8 cellular contexts compared by ENCODE assay signal in the genomic region with DNA sequence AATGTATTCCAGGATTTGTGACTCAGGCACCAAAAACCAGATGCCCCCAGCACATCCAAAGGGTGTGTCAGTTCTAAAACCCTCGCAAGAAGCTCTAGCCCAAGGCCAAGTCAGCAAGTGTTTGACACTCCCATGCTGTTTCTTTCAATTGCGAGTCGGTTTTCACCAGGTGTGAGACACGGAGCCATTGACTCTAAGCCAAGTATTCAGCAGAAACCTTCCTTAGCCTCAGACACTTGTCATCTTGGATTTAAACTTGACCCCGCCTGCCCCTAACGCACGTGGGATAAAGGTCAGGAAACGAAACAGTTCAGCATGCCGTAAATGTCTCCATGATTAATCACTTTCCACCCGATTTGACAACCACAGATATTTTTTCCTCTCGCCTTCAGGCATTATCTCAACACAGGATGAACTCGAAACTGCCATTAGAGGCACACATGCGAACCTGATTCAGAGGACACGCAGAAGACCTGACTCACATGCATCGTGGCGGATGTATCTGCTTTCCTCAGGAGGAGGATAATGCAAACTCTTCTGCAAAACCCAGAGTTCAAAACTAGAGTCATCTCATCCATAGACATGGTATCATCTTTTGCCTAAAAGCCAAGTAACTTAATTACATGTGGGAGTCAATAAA.
A peak's percentile ranks its signal among the peaks of the same experiment; 100 is the strongest.
DNase-seq lines count a peak whose midpoint lies in the region; ATAC-seq, FAIRE-seq and TF ChIP-seq lines count a peak whose summit lies in the region.
"Not testable (repeated sequence)": the region's sequence is repeated elsewhere in the genome, so short reads cannot be mapped to it uniquely, and the experiment has no call there.

No MANE protein-coding gene starts in this region.

- not testable (repeated sequence) for TF ChIP-seq CTCF in K562 (IDR thresholded peaks at IDR 0.05 in 2 of 3, conservative IDR thresholded peaks at IDR 0.05 in 1 of 3; ENCODE audit: insufficient read depth in 2 of 3, low read depth in 1 of 3, low read length in 3 of 3); foreskin keratinocyte (conservative IDR thresholded peaks at IDR 0.05)

- not testable (repeated sequence) for H3K27ac ChIP-seq in K562 (ENCODE audit: extremely low read depth, low read depth, low read length); foreskin keratinocyte

- H3K36me3 Mint-ChIP-seq in activated T-cell treated with anti-CD3 and anti-CD28 coated beads, Interleukin-2, amount 50 U/mL, for 24 hours (ENCODE audit: low read depth): not testable (repeated sequence)

- intact Hi-C loops in K562 (cut with micrococcal nuclease): not testable (repeated sequence)

- not testable (repeated sequence) for H4K20me1 ChIP-seq in K562 (replicated peaks; ENCODE audit: control insufficient read depth, insufficient read depth, low read length)

- H2AFZ ChIP-seq in K562 (ENCODE audit: low read depth, low read length): not testable (repeated sequence)

- H3K27me3 ChIP-seq in K562 (ENCODE audit: control insufficient read depth in 2 of 2, insufficient read depth in 2 of 2, low read length in 2 of 2); foreskin keratinocyte: not testable (repeated sequence)

- not testable (repeated sequence) for TF ChIP-seq RAD21 in K562 (CRISPR knock-in tag; conservative IDR thresholded peaks at IDR 0.05 in 1 of 2, IDR thresholded peaks at IDR 0.05 in 1 of 2)

- not testable (repeated sequence) for H3K36me3 ChIP-seq in K562 (ENCODE audit: control insufficient read depth, insufficient read depth, low read length)

- not testable (repeated sequence) for BruUV-seq in K562 (replicated peaks; lab: Mats Ljungman, UMichigan)

- ATAC-seq in K562 (peak; percentile 78), foreskin keratinocyte (peak; percentile 87)
- ATAC-seq in stimulated activated naive CD8-positive, alpha-beta T cell treated with anti-CD3 and anti-CD28 coated beads, Interleukin-15, Interleukin-2, amounts not matched to agents 100 U/mL and 50 U/mL, for 24 hours: peak; percentile 81

- not testable (repeated sequence) for H3K27me3 Mint-ChIP-seq in activated T-cell treated with anti-CD3 and anti-CD28 coated beads, Interleukin-2, amount 50 U/mL, for 24 hours

- peak; percentile 83 for FAIRE-seq in K562 (lab: Jason Lieb, UNC)

- not testable (repeated sequence) for H3K9ac ChIP-seq in K562 (ENCODE audit: insufficient read depth in 1 of 2, low read depth in 2 of 2, low read length in 2 of 2)

- not testable (repeated sequence) for H3K4me1 ChIP-seq in K562 (replicated peaks in 1 of 2; ENCODE audit: control insufficient read depth in 2 of 2, insufficient read depth in 2 of 2, low read length in 2 of 2); foreskin keratinocyte

- H3K4me3 ChIP-seq in K562: not testable (repeated sequence)

- H3K9me1 ChIP-seq in K562 (ENCODE audit: control insufficient read depth, insufficient read depth, low read length): not testable (repeated sequence)

- H3K9me3 Mint-ChIP-seq in activated T-cell treated with anti-CD3 and anti-CD28 coated beads, Interleukin-2, amount 50 U/mL, for 24 hours: not testable (repeated sequence)

- H3K4me3 Mint-ChIP-seq in activated T-cell treated with anti-CD3 and anti-CD28 coated beads, Interleukin-2, amount 50 U/mL, for 24 hours: not testable (repeated sequence)

- not testable (repeated sequence) for H3K4me1 Mint-ChIP-seq in activated T-cell treated with anti-CD3 and anti-CD28 coated beads, Interleukin-2, amount 50 U/mL, for 24 hours (ENCODE audit: low read depth)

- peak overlapping the region; percentile 79 for H3K27ac Mint-ChIP-seq in activated T-cell treated with anti-CD3 and anti-CD28 coated beads, Interleukin-2, amount 50 U/mL, for 24 hours

- 3% methylated on average over 6 of the region's 16 CpGs for WGBS in K562 (ENCODE audit: insufficient coverage, low coverage, missing lambda C conversion rate)

- H3K4me2 ChIP-seq in K562 (ENCODE audit: insufficient read depth, low read length): not testable (repeated sequence)

- CTCF ChIA-PET in K562 (lab: Yijun Ruan, JAX; ENCODE audit: low intra/inter-chr PET ratio): not testable (repeated sequence)

- not testable (repeated sequence) for TF ChIP-seq POLR2A in K562 (conservative IDR thresholded peaks at IDR 0.05)

- H3K79me2 ChIP-seq in K562 (ENCODE audit: control insufficient read depth, insufficient read depth, low read length): not testable (repeated sequence)

- DNase-seq in HT1080 (ENCODE audit: low read depth) (peak; percentile 82), NCI-H226 (peak; percentile 39), T1000 (lab: John Stamatoyannopoulos, UW) (peak; percentile 19), K562 (ENCODE audit: extremely low read depth in 1 of 4, low spot score in 3 of 4) (peak in 1 of 4 experiments; percentile 43), foreskin keratinocyte (peak; percentile 85 to 93)
- DNase-seq in activated T-cell treated with anti-CD3 and anti-CD28 coated beads, Interleukin-2, amount 50 U/mL, for 24 hours: peak; percentile 50
- DNase-seq in stimulated activated CD4-positive, alpha-beta T cell treated with anti-CD3 and anti-CD28 coated beads, Interleukin-12 subunit alpha, Interleukin-12 subunit beta, amount 100 ng/mL, for 48 hours (ENCODE audit: low read depth in 2 of 3, low spot score in 1 of 3): peak in 2 of 3 donors; percentile 45 to 53
- DNase-seq in stimulated activated naive CD8-positive, alpha-beta T cell treated with anti-CD3 and anti-CD28 coated beads, Interleukin-15, Interleukin-2, amounts not matched to agents 100 U/mL and 50 U/mL, for 24 hours: peak; percentile 49

- not testable (repeated sequence) for TF ChIP-seq EP300 in K562 (IDR thresholded peaks at IDR 0.05; ENCODE audit: low read length)

- H3K9me3 ChIP-seq in K562 (replicated peaks; ENCODE audit: control insufficient read depth, insufficient read depth, low read depth, low read length): not testable (repeated sequence)

- POLR2A ChIA-PET in K562 (lab: Yijun Ruan, JAX): not testable (repeated sequence)

- in situ Hi-C loops in K562 (cut with MboI): not testable (repeated sequence)

TF ChIP-seq in K562, 482 proteins besides CTCF, POLR2A, EP300 and RAD21:
- not testable (repeated sequence) for TF ChIP-seq PBX2 (CRISPR knock-in tag; IDR thresholded peaks at IDR 0.05; ENCODE audit: low read depth); NR2C2 (CRISPR knock-in tag; IDR thresholded peaks at IDR 0.05)
- TF ChIP-seq PBX2 (tag; conservative IDR thresholded peaks at IDR 0.05; ENCODE audit: low read depth) (peak; percentile 47; the same call in 1 of the 2 replicates), NR2C1 (IDR thresholded peaks at IDR 0.05) (0 out of 2 replicates have a peak, but pooled peaks have one; percentile 16), NR2C1 (tag; IDR thresholded peaks at IDR 0.05) (peak; percentile 84), NR2C2 (tag; IDR thresholded peaks at IDR 0.05) (peak; percentile 71), MEIS2 (IDR thresholded peaks at IDR 0.05; ENCODE audit: partially characterized antibody) (peak; percentile 72)
- TF ChIP-seq, protein P1, sequence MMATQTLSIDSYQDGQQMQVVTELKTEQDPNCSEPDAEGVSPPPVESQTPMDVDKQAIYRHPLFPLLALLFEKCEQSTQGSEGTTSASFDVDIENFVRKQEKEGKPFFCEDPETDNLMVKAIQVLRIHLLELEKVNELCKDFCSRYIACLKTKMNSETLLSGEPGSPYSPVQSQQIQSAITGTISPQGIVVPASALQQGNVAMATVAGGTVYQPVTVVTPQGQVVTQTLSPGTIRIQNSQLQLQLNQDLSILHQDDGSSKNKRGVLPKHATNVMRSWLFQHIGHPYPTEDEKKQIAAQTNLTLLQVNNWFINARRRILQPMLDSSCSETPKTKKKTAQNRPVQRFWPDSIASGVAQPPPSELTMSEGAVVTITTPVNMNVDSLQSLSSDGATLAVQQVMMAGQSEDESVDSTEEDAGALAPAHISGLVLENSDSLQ (IDR thresholded peaks at IDR 0.05): 0 out of 2 replicates have a peak, but pooled peaks have one; percentile 34
- TF ChIP-seq, protein P2, sequence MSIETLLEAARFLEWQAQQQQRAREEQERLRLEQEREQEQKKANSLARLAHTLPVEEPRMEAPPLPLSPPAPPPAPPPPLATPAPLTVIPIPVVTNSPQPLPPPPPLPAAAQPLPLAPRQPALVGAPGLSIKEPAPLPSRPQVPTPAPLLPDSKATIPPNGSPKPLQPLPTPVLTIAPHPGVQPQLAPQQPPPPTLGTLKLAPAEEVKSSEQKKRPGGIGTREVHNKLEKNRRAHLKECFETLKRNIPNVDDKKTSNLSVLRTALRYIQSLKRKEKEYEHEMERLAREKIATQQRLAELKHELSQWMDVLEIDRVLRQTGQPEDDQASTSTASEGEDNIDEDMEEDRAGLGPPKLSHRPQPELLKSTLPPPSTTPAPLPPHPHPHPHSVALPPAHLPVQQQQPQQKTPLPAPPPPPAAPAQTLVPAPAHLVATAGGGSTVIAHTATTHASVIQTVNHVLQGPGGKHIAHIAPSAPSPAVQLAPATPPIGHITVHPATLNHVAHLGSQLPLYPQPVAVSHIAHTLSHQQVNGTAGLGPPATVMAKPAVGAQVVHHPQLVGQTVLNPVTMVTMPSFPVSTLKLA (conservative IDR thresholded peaks at IDR 0.05): peak in 1 of 2 experiments; percentile 40; a peak in 1 of 4 replicates
